Comparison of ENCODE assay signal across 7 cellular contexts in the genomic region with DNA sequence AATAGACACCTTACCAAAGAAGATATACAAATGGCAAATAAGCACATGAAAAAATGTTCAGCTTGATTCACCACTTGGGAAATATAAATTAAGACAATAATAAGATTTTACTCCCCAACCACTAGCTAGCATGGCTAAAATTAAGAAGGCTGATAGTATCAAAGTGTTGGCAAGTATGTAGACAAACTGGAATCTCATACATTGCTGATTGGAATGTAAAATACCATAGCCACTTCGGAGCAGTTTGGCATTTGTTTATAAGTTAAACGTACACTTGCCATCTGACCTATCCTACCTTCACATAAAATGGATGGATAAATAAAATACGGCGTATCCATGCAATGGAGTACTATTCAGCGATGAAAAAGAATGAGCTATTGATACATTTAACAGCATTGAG.
"Had no signal": no experiment of that assay in that cellular context is flagged by ENCODE, and none has a peak within 500 bp of the region (broad histone marks: within the 10 kb centered on the region; RNA-seq: fewer than 3 reads in every experiment).

No MANE protein-coding gene starts in this region.

- FAIRE-seq: HepG2, HTR-8/SVneo, K562 had no signal

- DNase-seq: IMR-90, KBM-7, KG1 had no signal

- H3K4me3 ChIP-seq: K562 had no signal

- H3K27ac ChIP-seq: HL-60 had no signal
